11 cellular contexts compared by ENCODE assay signal in the genomic region with DNA sequence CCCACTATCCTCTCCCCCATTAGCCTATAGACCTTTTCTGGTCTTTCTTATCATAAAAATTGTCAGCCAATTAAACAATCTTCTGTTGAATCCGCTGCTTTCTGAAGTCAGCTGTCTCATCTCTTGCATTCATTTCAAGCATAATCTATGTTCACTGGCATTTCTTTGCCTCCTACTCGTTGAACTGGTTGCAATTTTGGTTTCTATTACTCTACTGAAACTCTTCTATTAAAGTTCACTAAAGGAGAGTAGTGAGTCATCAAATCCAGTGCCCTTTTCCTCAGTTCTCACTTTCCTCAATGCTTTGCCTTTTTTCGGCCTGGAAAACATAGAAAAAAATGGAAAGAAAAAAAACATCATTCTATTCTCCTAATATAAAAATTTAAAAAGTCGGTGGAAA. TPM values are rescaled to one million over a fixed set of nuclear protein-coding genes. Genes with fewer than 3 reads are reported as not detected.
DNase-seq lines count a peak whose midpoint lies in the region; ATAC-seq and TF ChIP-seq lines count a peak whose summit lies in the region.
"Had no signal": no experiment of that assay in that cellular context is flagged by ENCODE, and none has a peak within 500 bp of the region (broad histone marks: within the 10 kb centered on the region; RNA-seq: fewer than 3 reads in every experiment).

No MANE protein-coding gene starts in this region.

- H3K27ac Mint-ChIP-seq in naive thymus-derived CD8-positive, alpha-beta T cell, result no peak overlapping the region
- H3K27ac Mint-ChIP-seq: CD8-positive, alpha-beta memory T cell; naive B cell had no signal

- no peak overlapping the region for H3K4me3 Mint-ChIP-seq in naive thymus-derived CD8-positive, alpha-beta T cell
- H3K4me3 Mint-ChIP-seq: CD8-positive, alpha-beta memory T cell; naive B cell had no signal

- in situ Hi-C loops in GM13977 (cut with MboI; ENCODE audit: low pct_unique_long_range_greater_than_20kb, low sequenced_read_pairs, unreplicated experiment), result no loop called here

- H3K27me3 Mint-ChIP-seq in naive thymus-derived CD8-positive, alpha-beta T cell, result peaks cover 10 to 32% (median 19%) of the 10 kb centered on the region in 5 donors

- peak; percentile 12 for DNase-seq in fibroblast of gingiva (ENCODE audit: low read depth)
- DNase-seq in naive thymus-derived CD8-positive, alpha-beta T cell, result no peak
- DNase-seq in GM13977 (ENCODE audit: low spot score), result no peak
- no peak for DNase-seq in germinal center (ENCODE audit: low spot score)
- DNase-seq in NK-92 treated with Interleukin-12 subunit alpha and Interleukin-12 subunit beta, amount 100 ng/mL, for 24 hours (lab: John Stamatoyannopoulos, UW), result no peak
- DNase-seq: CD8-positive, alpha-beta memory T cell; naive B cell; NCI-H2029 treated with DMSO at 0.1 percent for 48 hours had no signal

- peak; percentile 86 for ATAC-seq in GM18517 (IDR thresholded peaks at IDR 0.05; ENCODE audit: unreplicated experiment)
- ATAC-seq in GM21526 (IDR thresholded peaks at IDR 0.05; ENCODE audit: low FRiP score, unreplicated experiment), result peak; percentile 65
- ATAC-seq in HG03469 (IDR thresholded peaks at IDR 0.05; ENCODE audit: unreplicated experiment), result peak; percentile 80
- ATAC-seq in naive thymus-derived CD8-positive, alpha-beta T cell, result no peak

- no peak for TF ChIP-seq CTCF in GM13977 (IDR thresholded peaks at IDR 0.05; ENCODE audit: extremely low read depth, insufficient read depth, missing control alignments)

- H3K36me3 Mint-ChIP-seq in naive thymus-derived CD8-positive, alpha-beta T cell, result peaks cover 0 to 9% (median 0%) of the 10 kb centered on the region in 3 donors
- H3K36me3 Mint-ChIP-seq: naive B cell had no signal

- H3K9me3 Mint-ChIP-seq in naive thymus-derived CD8-positive, alpha-beta T cell, result peaks cover 0 to 3% (median 0%) of the 10 kb centered on the region in 9 donors
- H3K9me3 Mint-ChIP-seq: CD8-positive, alpha-beta memory T cell; naive B cell had no signal

- POLR2A ChIA-PET in naive thymus-derived CD8-positive, alpha-beta T cell (lab: Charles Lee), result no interaction called here

- peaks cover 0 to 5% (median 1%) of the 10 kb centered on the region in 4 donors for H3K4me1 Mint-ChIP-seq in naive thymus-derived CD8-positive, alpha-beta T cell

RNA-seq across cellular contexts. Expression of a gene that starts 23.9 kb away (rescaled TPM):
- total RNA-seq in naive thymus-derived CD8-positive, alpha-beta T cell, result not detected
- polyA plus RNA-seq in naive thymus-derived CD8-positive, alpha-beta T cell, result not detected

Comparison
In these comparisons a context has a peak if more than half of its experiments do, and no peak if none do; other contexts are left out.
1. ATAC-seq: peak in GM18517 (single experiment), GM21526 (single experiment) and HG03469 (single experiment); none in naive thymus-derived CD8-positive, alpha-beta T cell (0 of 2).